In the genomic region with DNA sequence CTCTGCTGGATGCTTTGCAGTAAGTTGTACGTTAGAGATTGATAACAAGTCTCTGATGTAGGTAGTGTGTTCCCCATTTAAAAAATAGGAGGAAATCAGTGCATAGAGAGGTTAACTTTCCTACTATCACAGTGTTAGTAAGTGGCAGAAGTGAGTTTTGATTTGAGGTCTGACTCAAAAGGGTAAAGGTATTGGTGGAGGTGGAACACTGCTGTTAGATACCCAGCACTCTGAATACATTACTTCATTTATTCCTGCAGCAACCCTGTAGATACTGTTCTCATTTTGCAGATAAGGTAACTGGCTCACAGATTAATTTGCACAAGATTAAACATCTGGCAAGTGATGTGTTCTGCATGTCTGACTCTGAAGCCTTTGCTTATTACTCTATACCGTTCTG, we compare ENCODE assay signal across 10 cellular contexts. TPM values are rescaled to one million over a fixed set of nuclear protein-coding genes. Genes with fewer than 3 reads are reported as not detected.
A peak's percentile ranks its signal among the peaks of the same experiment; 100 is the strongest.
DNase-seq lines count a peak whose midpoint lies in the region; ATAC-seq and TF ChIP-seq lines count a peak whose summit lies in the region.
"Had no signal": no experiment of that assay in that cellular context is flagged by ENCODE, and none has a peak within 500 bp of the region (broad histone marks: within the 10 kb centered on the region; RNA-seq: fewer than 3 reads in every experiment).

No MANE protein-coding gene starts in this region.

- peaks cover 3 to 8% of the 10 kb centered on the region in 2 donors for H3K36me3 Mint-ChIP-seq in CD4-positive, alpha-beta memory T cell

- H3K9me3 Mint-ChIP-seq in CD4-positive, alpha-beta memory T cell: peaks cover 0 to 2% (median 0%) of the 10 kb centered on the region in 8 donors

- no peaks in the 10 kb centered on the region for H3K27me3 ChIP-seq in heart left ventricle
- no peaks in the 10 kb centered on the region for H3K27me3 ChIP-seq in ascending aorta
- no peaks in the 10 kb centered on the region for H3K27me3 ChIP-seq in upper lobe of right lung
- H3K27me3 ChIP-seq in CD4-positive, alpha-beta memory T cell (ENCODE audit: insufficient read depth, low read length): no peaks in the 10 kb centered on the region

- H3K4me1 ChIP-seq in heart left ventricle (peaks cover 0 to 51% (median 36%) of the 10 kb centered on the region in 12 donors), ascending aorta (peaks cover 0 to 26% of the 10 kb centered on the region in 2 donors), upper lobe of right lung (peaks cover 18% of the 10 kb centered on the region)
- H3K4me1 ChIP-seq in CD4-positive, alpha-beta memory T cell (ENCODE audit: insufficient read depth, low read length): peaks cover 29% of the 10 kb centered on the region

- DNase-seq in heart left ventricle (no peak), cardiac septum (ENCODE audit: low spot score) (no peak), ascending aorta (ENCODE audit: low spot score in 2 of 2) (no peak), left kidney (ENCODE audit: low read depth, low spot score) (peak; percentile 5), upper lobe of right lung (no peak)
- DNase-seq in stimulated activated CD4-positive, alpha-beta T cell treated with anti-CD3 and anti-CD28 coated beads, Interleukin-4, amount 100 ng/mL, for 1 hour: no peak
- no peak for DNase-seq in CD4-positive, alpha-beta memory T cell
- DNase-seq: activated CD8-positive, alpha-beta memory T cell treated with anti-CD3 and anti-CD28 coated beads, Interleukin-2, amount 50 U/mL, for 4 hours; OCI-M1 had no signal

- no peak for TF ChIP-seq POLR2A in heart left ventricle (IDR thresholded peaks at IDR 0.05)

- H3K36me3 ChIP-seq in heart left ventricle (no peaks in the 10 kb centered on the region), ascending aorta (no peaks in the 10 kb centered on the region), upper lobe of right lung (no peaks in the 10 kb centered on the region)
- H3K36me3 ChIP-seq in CD4-positive, alpha-beta memory T cell (ENCODE audit: insufficient read depth, low read length): no peaks in the 10 kb centered on the region

- H3K4me3 Mint-ChIP-seq in CD4-positive, alpha-beta memory T cell: peak overlapping the region in 2 of 8 donors; percentile 1 to 4

- CTCF ChIA-PET in CD4-positive, alpha-beta memory T cell (lab: Charles Lee; ENCODE audit: partially characterized antibody): no interaction called here

- intact Hi-C loops in heart left ventricle (cut with DNase I) (loop anchor here in 2 of 10 donors (5.0 to 10.0 kb wide), 4 partner anchors 35 to 117 kb away; a partner anchor contains a TSS), cardiac septum (cut with DNase I) (no loop called here), ascending aorta (cut with DNase I) (no loop called here), upper lobe of right lung (cut with DNase I) (no loop called here)
- intact Hi-C loops in CD4-positive, alpha-beta memory T cell (cut with micrococcal nuclease): loop anchor here (5.0 to 10.0 kb wide), 2 partner anchors 60 to 117 kb away; a partner anchor contains a TSS

- peak overlapping the region in 1 of 7 donors; percentile 30 for H3K27ac Mint-ChIP-seq in CD4-positive, alpha-beta memory T cell

- TF ChIP-seq CTCF in heart left ventricle (IDR thresholded peaks at IDR 0.05) (no peak), ascending aorta (IDR thresholded peaks at IDR 0.05) (no peak), upper lobe of right lung (IDR thresholded peaks at IDR 0.05) (no peak)

- ATAC-seq in heart left ventricle: no peak
- no peak for ATAC-seq in upper lobe of right lung
- ATAC-seq in GM19452 (IDR thresholded peaks at IDR 0.05; ENCODE audit: unreplicated experiment): no peak

- H3K27ac ChIP-seq in heart left ventricle (peak overlapping the region in 1 of 12 donors; percentile 8), ascending aorta (no peak overlapping the region), upper lobe of right lung (no peak overlapping the region)
- no peak overlapping the region for H3K27ac ChIP-seq in CD4-positive, alpha-beta memory T cell (ENCODE audit: low read depth, low read length)

- H3K4me3 ChIP-seq in heart left ventricle (peak overlapping the region in 10 of 12 donors; percentile 77 to 98 (median 92)), ascending aorta (peak overlapping the region; percentile 77 to 99), upper lobe of right lung (peak overlapping the region; percentile 78)
- no peak overlapping the region for H3K4me3 ChIP-seq in CD4-positive, alpha-beta memory T cell (ENCODE audit: low read length in 2 of 2)

- 7 to 20% (median 16%) methylated on average over 2 of the region's 2 CpGs for WGBS in heart left ventricle, 4 donors

- H3K27me3 Mint-ChIP-seq in CD4-positive, alpha-beta memory T cell: no peaks in the 10 kb centered on the region

- no peaks in the 10 kb centered on the region for H3K9me3 ChIP-seq in heart left ventricle
- H3K9me3 ChIP-seq in ascending aorta: no peaks in the 10 kb centered on the region
- H3K9me3 ChIP-seq in upper lobe of right lung: no peaks in the 10 kb centered on the region
- no peaks in the 10 kb centered on the region for H3K9me3 ChIP-seq in CD4-positive, alpha-beta memory T cell (ENCODE audit: control insufficient read depth in 1 of 2, low read length in 2 of 2)

- H3K4me1 Mint-ChIP-seq in CD4-positive, alpha-beta memory T cell: peaks cover 31 to 47% (median 39%) of the 10 kb centered on the region in 4 donors

- POLR2A ChIA-PET in CD4-positive, alpha-beta memory T cell (lab: Charles Lee; ENCODE audit: partially characterized antibody): interaction anchor here (1.5 kb wide), 1 partner anchor 72 kb away, joined by 3 read pairs; no protein-coding TSS in a partner anchor

RNA-seq across cellular contexts. Expression of a gene that starts 3.1 kb away (rescaled TPM):
- total RNA-seq in heart left ventricle: 10 to 100 TPM; 33.5 to 53.7 (median 37.5) TPM
- 10 to 100 TPM in 1 of 2 donors, 1 to 10 TPM in 1; 7.0 to 16.9 TPM for polyA plus RNA-seq in heart left ventricle
- 37.9 TPM for total RNA-seq in cardiac septum
- total RNA-seq in ascending aorta: 22.4 TPM
- 34.8 TPM for total RNA-seq in upper lobe of right lung
- total RNA-seq in CD4-positive, alpha-beta memory T cell: 1 to 10 TPM; 6.1 to 7.5 TPM
- polyA plus RNA-seq in CD4-positive, alpha-beta memory T cell: 1 to 10 TPM; 1.1 to 1.4 TPM

Comparison
In these comparisons a context has a peak if more than half of its experiments do, and no peak if none do; other contexts are left out.
1. H3K4me3 ChIP-seq: peak in heart left ventricle (10 of 12), ascending aorta (2 of 2) and upper lobe of right lung (single experiment); none in CD4-positive, alpha-beta memory T cell (0 of 2).